27 cellular contexts compared by ENCODE assay signal in genomic region chr10:104546756-104547155, GRCh38.
DNase-seq lines count a peak whose midpoint lies in the region; ATAC-seq and TF ChIP-seq lines count a peak whose summit lies in the region.
"Had no signal": no experiment of that assay in that cellular context is flagged by ENCODE, and none has a peak within 500 bp of the region (broad histone marks: within the 10 kb centered on the region; RNA-seq: fewer than 3 reads in every experiment).

No MANE protein-coding gene starts in this region.

- peaks cover 3% of the 10 kb centered on the region; the same call in 1 of the 2 replicates for H3K27me3 Mint-ChIP-seq in WTC11 (ENCODE audit: low read depth)

- DNase-seq in NCI-H82 (lab: John Stamatoyannopoulos, UW) (peak; percentile 20), NCI-H82 treated with DMSO at 0.1 percent for 48 hours (lab: John Stamatoyannopoulos, UW; ENCODE audit: unreplicated experiment) (no peak), HCT116 (ENCODE audit: low read depth, low spot score) (no peak), WTC11 (ENCODE audit: low spot score) (no peak), mesendoderm (peak; percentile 66), stomach (no peak), left colon (no peak), NCI-H2081 treated with DMSO at 0.1 percent for 48 hours (lab: John Stamatoyannopoulos, UW) (no peak)
- DNase-seq: activated CD4-positive, alpha-beta T cell treated with anti-CD3 and anti-CD28 coated beads for 4 hours; activated CD8-positive, alpha-beta memory T cell treated with anti-CD3 and anti-CD28 coated beads for 24 hours; activated T-cell treated with anti-CD3 and anti-CD28 coated beads, Interleukin-2, amount 50 U/mL, for 24 hours; CD8-positive, alpha-beta memory T cell; dermis blood vessel endothelial cell; DMS79; GF-D8; hippocampal formation; KG1; left lung; NCI-H1694; NCI-H524 treated with DMSO at 0.1 percent for 48 hours; nucleus accumbens; stimulated activated CD8-positive, alpha-beta memory T cell treated with anti-CD3 and anti-CD28 coated beads, Interleukin-4, amount 100 ng/mL, for 48 hours; stimulated activated naive CD8-positive, alpha-beta T cell treated with anti-CD3 and anti-CD28 coated beads, Interleukin-15, amount 100 ng/mL, for 72 hours; thyroid gland had no signal

- TF ChIP-seq CTCF in HCT116 (IDR thresholded peaks at IDR 0.05 in 2 of 3, conservative IDR thresholded peaks at IDR 0.05 in 1 of 3; ENCODE audit: borderline replicate concordance in 1 of 3, insufficient read depth in 1 of 3, low read depth in 2 of 3, low read length in 2 of 3) = peak; percentile 6 to 24 (median 16); a peak in 2 of 6 replicates
- no peak for TF ChIP-seq CTCF in WTC11 (IDR thresholded peaks at IDR 0.05)
- peak in 1 of 7 experiments; percentile 7 for TF ChIP-seq CTCF in stomach (IDR thresholded peaks at IDR 0.05)

- no peaks in the 10 kb centered on the region for H4K20me1 ChIP-seq in HCT116 (ENCODE audit: insufficient read depth)

- H3K4me1 Mint-ChIP-seq in WTC11 = no peaks in the 10 kb centered on the region
- H3K4me1 Mint-ChIP-seq: CD8-positive, alpha-beta memory T cell; stimulated activated naive CD8-positive, alpha-beta T cell treated with anti-CD3 and anti-CD28 coated beads, Interleukin-15, amount 100 ng/mL, for 72 hours had no signal

- ATAC-seq in HCT116 = peak; percentile 78
- ATAC-seq in WTC11 = peak; percentile 90
- no peak for ATAC-seq in left colon
- ATAC-seq: left lung; stimulated activated naive CD8-positive, alpha-beta T cell treated with anti-CD3 and anti-CD28 coated beads, Interleukin-15, amount 100 ng/mL, for 72 hours had no signal

- H2AK5ac ChIP-seq in mesendoderm (ENCODE audit: low read length) = no peak overlapping the region

- no peaks in the 10 kb centered on the region for H3K9me3 Mint-ChIP-seq in WTC11
- H3K9me3 Mint-ChIP-seq: activated T-cell treated with anti-CD3 and anti-CD28 coated beads, Interleukin-2, amount 50 U/mL, for 24 hours; stimulated activated naive CD8-positive, alpha-beta T cell treated with anti-CD3 and anti-CD28 coated beads, Interleukin-15, amount 100 ng/mL, for 72 hours; T-helper 2 cell treated with Interferon-gamma antibody and Interleukin-4, amounts not matched to agents 5 μg/mL and 100 μg/mL, for 36 hours had no signal

- TF ChIP-seq POLR2A in HCT116 (IDR thresholded peaks at IDR 0.05; ENCODE audit: borderline replicate concordance, extremely low read depth, insufficient read depth, insufficient read length) = no peak
- TF ChIP-seq POLR2A in stomach (IDR thresholded peaks at IDR 0.05) = no peak

- H3K27ac Mint-ChIP-seq in WTC11 = no peak overlapping the region
- H3K27ac Mint-ChIP-seq: activated T-cell treated with anti-CD3 and anti-CD28 coated beads, Interleukin-2, amount 50 U/mL, for 24 hours; CD8-positive, alpha-beta memory T cell; stimulated activated naive CD8-positive, alpha-beta T cell treated with anti-CD3 and anti-CD28 coated beads, Interleukin-15, amount 100 ng/mL, for 72 hours; T-helper 2 cell treated with Interferon-gamma antibody and Interleukin-4, amounts not matched to agents 5 μg/mL and 100 μg/mL, for 36 hours had no signal

- no TSS peak for BruUV-seq in HCT116 (replicated peaks; lab: Mats Ljungman, UMichigan)

- H3K36me3 ChIP-seq in HCT116 (ENCODE audit: control insufficient read depth in 1 of 2, insufficient read depth in 2 of 2, low read length in 2 of 2) (no peaks in the 10 kb centered on the region), mesendoderm (ENCODE audit: control insufficient read depth, insufficient read depth, low read length) (no peaks in the 10 kb centered on the region), stomach (no peaks in the 10 kb centered on the region)
- H3K36me3 ChIP-seq: left lung, thyroid gland had no signal

- H3K79me1 ChIP-seq in mesendoderm (ENCODE audit: low read length) = no peaks in the 10 kb centered on the region

- no peak overlapping the region for H3K4me2 ChIP-seq in HCT116 (ENCODE audit: low read length)
- no peak overlapping the region for H3K4me2 ChIP-seq in mesendoderm (ENCODE audit: low read length)
- H3K4me2 ChIP-seq: A549 had no signal

- no peak overlapping the region for H3K18ac ChIP-seq in mesendoderm (ENCODE audit: low read length)

- no CpG with 5 or more reads among the region's 3 CpGs for WGBS in mesendoderm (ENCODE audit: extremely low coverage, insufficient coverage, low lambda C conversion rate)
- 58 to 76% (median 63%) methylated on average over 3 of the region's 3 CpGs for WGBS in stomach, 5 donors

- intact Hi-C loops in HCT116 (cut with micrococcal nuclease) (no loop called here), stomach (cut with DNase I; ENCODE audit: low total_unique reads) (no loop called here), left colon (cut with DNase I, micrococcal nuclease) (no loop called here)

- TF ChIP-seq EP300 in stomach (IDR thresholded peaks at IDR 0.05) = no peak

- H3K23ac ChIP-seq in mesendoderm (ENCODE audit: low read length) = no peak overlapping the region

- H2BK120ac ChIP-seq in mesendoderm (ENCODE audit: low read depth, low read length) = no peak overlapping the region

- H4K5ac ChIP-seq in mesendoderm (ENCODE audit: low read length) = no peak overlapping the region

- TF ChIP-seq RAD21 in HCT116 (IDR thresholded peaks at IDR 0.05; ENCODE audit: low read depth) = peak; percentile 37; the same call in 1 of the 2 replicates

- no peak overlapping the region for H2BK15ac ChIP-seq in mesendoderm (replicated peaks; ENCODE audit: low read depth)

- H3K9me3 ChIP-seq in HCT116 (ENCODE audit: control insufficient read depth in 1 of 2, insufficient read depth in 1 of 2, low read depth in 1 of 2, low read length in 2 of 2) (no peaks in the 10 kb centered on the region), stomach (no peaks in the 10 kb centered on the region)
- H3K9me3 ChIP-seq: A549, left lung, thyroid gland had no signal

- H3K79me2 ChIP-seq in HCT116 (ENCODE audit: insufficient read depth, low read length) = no peaks in the 10 kb centered on the region
- H3K79me2 ChIP-seq in mesendoderm (ENCODE audit: control insufficient read depth, insufficient read depth, low read length) = no peaks in the 10 kb centered on the region

- H3K4me1 ChIP-seq in HCT116 (ENCODE audit: control insufficient read depth in 1 of 2, insufficient read depth in 2 of 2, low read length in 2 of 2) (no peaks in the 10 kb centered on the region), mesendoderm (ENCODE audit: control insufficient read depth, low read depth, low read length) (no peaks in the 10 kb centered on the region), stomach (no peaks in the 10 kb centered on the region)
- H3K4me1 ChIP-seq: A549, left lung, thyroid gland had no signal

- H3K27me3 ChIP-seq in HCT116 (ENCODE audit: insufficient read depth, low read length) (peaks cover 60% of the 10 kb centered on the region), mesendoderm (ENCODE audit: insufficient read depth, low read length, poor library complexity) (no peaks in the 10 kb centered on the region), stomach (no peaks in the 10 kb centered on the region)
- H3K27me3 ChIP-seq: thyroid gland had no signal

- H3K56ac ChIP-seq in mesendoderm (ENCODE audit: low read length) = no peak overlapping the region

- H3K9ac ChIP-seq in HCT116 (ENCODE audit: low read length) = no peak overlapping the region
- no peak overlapping the region for H3K9ac ChIP-seq in mesendoderm (ENCODE audit: low read length)

- POLR2A ChIA-PET in HCT116 (lab: Charles Lee) (no interaction called here), WTC11 (lab: Charles Lee) (no interaction called here)

- H3K4ac ChIP-seq in mesendoderm (ENCODE audit: low read depth, low read length) = no peak overlapping the region

- no peak overlapping the region for H3K4me3 Mint-ChIP-seq in WTC11
- H3K4me3 Mint-ChIP-seq: activated T-cell treated with anti-CD3 and anti-CD28 coated beads, Interleukin-2, amount 50 U/mL, for 24 hours; CD8-positive, alpha-beta memory T cell; stimulated activated naive CD8-positive, alpha-beta T cell treated with anti-CD3 and anti-CD28 coated beads, Interleukin-15, amount 100 ng/mL, for 72 hours; T-helper 2 cell treated with Interferon-gamma antibody and Interleukin-4, amounts not matched to agents 5 μg/mL and 100 μg/mL, for 36 hours had no signal

- H3K27ac ChIP-seq in HCT116 (ENCODE audit: low read depth, low read length) (no peak overlapping the region), mesendoderm (ENCODE audit: low read depth, low read length) (no peak overlapping the region), stomach (no peak overlapping the region)
- H3K27ac ChIP-seq: A549, left lung, skin epidermis, thyroid gland had no signal

- no peak overlapping the region for H3K4me3 ChIP-seq in HCT116 (replicated peaks in 1 of 2; ENCODE audit: low read depth in 1 of 2, low read length in 2 of 2)
- no peak overlapping the region for H3K4me3 ChIP-seq in mesendoderm (ENCODE audit: low read length)
- H3K4me3 ChIP-seq in stomach = no peak overlapping the region
- H3K4me3 ChIP-seq: A549, left lung, skin epidermis, thyroid gland had no signal

- RAD21 ChIA-PET in HCT116 (lab: Charles Lee; ENCODE audit: low non-redundant PET in 1 of 2, low total read pairs in 2 of 2, uncharacterized antibody in 2 of 2, unreplicated experiment in 2 of 2) = no interaction called here

- CTCF ChIA-PET in HCT116 (lab: Charles Lee) = interaction anchor here (1.4 kb wide), 1 partner anchor 140 kb away, joined by 5 read pairs; no protein-coding TSS in a partner anchor
- CTCF ChIA-PET in WTC11 (lab: Charles Lee) = interaction anchor here (0.6 to 1.9 kb wide), 14 partner anchors 31 to 272 kb away, joined by 3 to 8 read pairs (median 4); partner anchors contain the start of gene CFAP58

- no peak overlapping the region for H2AFZ ChIP-seq in HCT116 (ENCODE audit: low read depth, low read length, poor library complexity, severe bottlenecking)

- H3K36me3 Mint-ChIP-seq in WTC11 = no peaks in the 10 kb centered on the region
- H3K36me3 Mint-ChIP-seq: CD8-positive, alpha-beta memory T cell had no signal

- H2BK5ac ChIP-seq in mesendoderm (ENCODE audit: low read length) = no peak overlapping the region

- H4K8ac ChIP-seq in mesendoderm (ENCODE audit: low read depth, low read length) = no peak overlapping the region

- H3K9me2 ChIP-seq in HCT116 (ENCODE audit: insufficient read depth) = no peaks in the 10 kb centered on the region

TF ChIP-seq in HCT116, 20 proteins besides CTCF, POLR2A, EP300 and RAD21 (continues in another document):
- TF ChIP-seq POLR2AphosphoS5 (IDR thresholded peaks at IDR 0.05; ENCODE audit: low read depth, low read length) (no peak), FOSL1 (IDR thresholded peaks at IDR 0.05; ENCODE audit: low read depth) (no peak), SIN3A (IDR thresholded peaks at IDR 0.05; ENCODE audit: low read depth) (no peak), SP1 (IDR thresholded peaks at IDR 0.05; ENCODE audit: low read depth) (no peak), ZNF274 (IDR thresholded peaks at IDR 0.05; ENCODE audit: low read depth, low read length) (no peak), JUND (IDR thresholded peaks at IDR 0.05) (no peak)

TF ChIP-seq in WTC11, 78 proteins besides CTCF, POLR2A, EP300 and RAD21:
- TF ChIP-seq SP1 (CRISPR knock-in tag; conservative IDR thresholded peaks at IDR 0.05) = no peak
TF ChIP-seq in WTC11: peak in this region for 0.

Comparison
In these comparisons a context has a peak if more than half of its experiments do, and no peak if none do; other contexts are left out.
1. DNase-seq: peak in NCI-H82 (single experiment) and mesendoderm (single experiment); none in NCI-H82 treated with DMSO at 0.1 percent for 48 hours (single experiment), HCT116 (single experiment), WTC11 (single experiment), stomach (single experiment), left colon (0 of 2) and NCI-H2081 treated with DMSO at 0.1 percent for 48 hours (single experiment).